Comparison of ENCODE assay signal across 12 cellular contexts in the genomic region with DNA sequence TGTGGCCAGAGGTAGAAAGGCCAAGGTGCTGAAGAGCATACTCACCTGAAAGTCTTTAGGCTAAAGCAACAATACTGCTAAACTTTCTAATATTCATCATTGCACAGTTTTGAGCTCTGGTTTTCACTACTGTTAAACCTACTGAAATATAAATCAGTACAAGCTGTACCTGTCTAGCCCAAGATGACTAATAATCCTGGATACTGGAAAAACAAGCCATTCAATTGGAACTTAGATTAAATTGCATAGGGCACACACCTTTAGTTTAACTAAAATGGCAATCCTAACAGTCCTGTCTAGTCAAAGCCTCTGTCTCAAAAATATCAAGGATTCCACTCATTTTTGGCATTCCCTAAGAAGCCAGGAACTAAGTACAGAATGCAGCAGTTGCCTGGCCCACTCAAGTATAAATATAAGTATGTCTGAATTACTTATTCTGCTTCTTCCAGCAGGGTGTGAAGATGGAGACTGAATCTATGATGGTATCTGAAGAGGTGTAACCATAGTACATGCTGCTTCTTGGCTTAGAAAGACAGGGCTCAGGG. TPM values are rescaled to one million over a fixed set of nuclear protein-coding genes. Genes with fewer than 3 reads are reported as not detected.
DNase-seq lines count a peak whose midpoint lies in the region; ATAC-seq and TF ChIP-seq lines count a peak whose summit lies in the region.
"Had no signal": no experiment of that assay in that cellular context is flagged by ENCODE, and none has a peak within 500 bp of the region (broad histone marks: within the 10 kb centered on the region; RNA-seq: fewer than 3 reads in every experiment).

No MANE protein-coding gene starts in this region.

- H3K9me3 ChIP-seq in BLaER1, result no peaks in the 10 kb centered on the region; the same call in 1 of the 2 replicates
- H3K9me3 ChIP-seq: uterus had no signal

- H3K4me3 Mint-ChIP-seq in naive B cell, result peak overlapping the region; percentile 78 to 98 (median 96)

- H3K9ac ChIP-seq in BLaER1, result no peak overlapping the region

- peaks cover 36 to 63% (median 47%) of the 10 kb centered on the region in 3 donors for H3K4me1 Mint-ChIP-seq in naive B cell

- H3K27ac ChIP-seq in BLaER1, result no peak overlapping the region
- no peak overlapping the region for H3K27ac ChIP-seq in brain microvascular endothelial cell
- H3K27ac ChIP-seq: uterus had no signal

- no peak for TF ChIP-seq CTCF in HFF-Myc (IDR thresholded peaks at IDR 0.05; ENCODE audit: low read depth, low read length, missing control alignments)
- TF ChIP-seq CTCF in brain microvascular endothelial cell (IDR thresholded peaks at IDR 0.05; ENCODE audit: low read depth, low read length, missing control alignments), result no peak

- H3K27me3 ChIP-seq in BLaER1, result no peaks in the 10 kb centered on the region
- H3K27me3 ChIP-seq in brain microvascular endothelial cell (replicated peaks), result no peaks in the 10 kb centered on the region
- H3K27me3 ChIP-seq: uterus had no signal

- H3K36me3 ChIP-seq in BLaER1 (peaks cover 24% of the 10 kb centered on the region), brain microvascular endothelial cell (replicated peaks) (peaks cover 12% of the 10 kb centered on the region)
- H3K36me3 ChIP-seq: uterus had no signal

- peaks cover 11% of the 10 kb centered on the region; the same call in 1 of the 2 replicates for H4K20me1 ChIP-seq in BLaER1

- H3K4me1 ChIP-seq in BLaER1, result peaks cover 74% of the 10 kb centered on the region
- H3K4me1 ChIP-seq: uterus had no signal

- H3K4me2 ChIP-seq in BLaER1, result peak overlapping the region; percentile 90

- H3K27ac Mint-ChIP-seq in naive B cell, result peak overlapping the region; percentile 21 to 91 (median 63)

- H3K4me3 ChIP-seq in BLaER1 (peak overlapping the region; percentile 91), HFF-Myc (replicated peaks; ENCODE audit: low read depth, low read length) (peak overlapping the region; percentile 83), brain microvascular endothelial cell (ENCODE audit: low read depth, low read length) (no peak overlapping the region)
- H3K4me3 ChIP-seq: uterus had no signal

- H3K9me3 Mint-ChIP-seq in naive B cell, result peaks cover 0 to 3% (median 0%) of the 10 kb centered on the region in 7 donors

- peaks cover 13 to 22% of the 10 kb centered on the region in 2 donors for H3K36me3 Mint-ChIP-seq in naive B cell

- no peak for DNase-seq in HFF-Myc (ENCODE audit: extremely low read depth, low read depth)
- peak; percentile 47 for DNase-seq in astrocyte of the hippocampus (ENCODE audit: low read depth, low spot score)
- DNase-seq in naive B cell, result no peak
- no peak for DNase-seq in putamen (ENCODE audit: low spot score)
- no peak for DNase-seq in brain microvascular endothelial cell
- DNase-seq: activated CD4-positive, alpha-beta T cell treated with anti-CD3 and anti-CD28 coated beads, Interleukin-2, amount 50 U/mL, for 1 hour; cortex of kidney; uterus had no signal

- H3K27me3 Mint-ChIP-seq in naive B cell, result no peaks in the 10 kb centered on the region

- ATAC-seq in naive B cell (ENCODE audit: low read depth in 2 of 2) (no peak), HG02970 (IDR thresholded peaks at IDR 0.05; ENCODE audit: low FRiP score, unreplicated experiment) (no peak), GM18520 (IDR thresholded peaks at IDR 0.05; ENCODE audit: unreplicated experiment) (no peak)
- ATAC-seq: Right ventricle myocardium inferior had no signal

- in situ Hi-C loops in brain microvascular endothelial cell (cut with HindIII; ENCODE audit: low pct_ligation_motif_present, low sequenced_read_pairs), result no loop called here

RNA-seq across cellular contexts. Expression of a gene that starts 3.1 kb away (rescaled TPM):
- polyA plus RNA-seq in naive B cell (ENCODE audit: low read depth in 6 of 6), result 10 to 100 TPM in 5 of 6 donors, 1 to 10 TPM in 1; 6.5 to 17.3 (median 15.5) TPM

RNA-seq across cellular contexts. Expression of a gene that starts 3.1 kb away (rescaled TPM):
- polyA plus RNA-seq in naive B cell (ENCODE audit: low read depth in 6 of 6), result 100 to 1,000 TPM; 137 to 271 (median 167) TPM

RNA-seq across cellular contexts. Expression of a gene that starts 15.0 kb away (rescaled TPM):
- polyA plus RNA-seq in naive B cell (ENCODE audit: low read depth in 6 of 6), result under 1 TPM in 2 of 6 donors, not detected in 4; 0.14 to 0.41 TPM
